18 cellular contexts compared by ENCODE assay signal in genomic region chr18:9712130-9712577, GRCh38. TPM values are rescaled to one million over a fixed set of nuclear protein-coding genes. Genes with fewer than 3 reads are reported as not detected.
DNase-seq lines count a peak whose midpoint lies in the region; ATAC-seq and TF ChIP-seq lines count a peak whose summit lies in the region.
"Had no signal": no experiment of that assay in that cellular context is flagged by ENCODE, and none has a peak within 500 bp of the region (broad histone marks: within the 10 kb centered on the region; RNA-seq: fewer than 3 reads in every experiment).

No MANE protein-coding gene starts in this region.

- WGBS in sigmoid colon, 2 donors = 36 to 69% methylated on average over 5 of the region's 5 CpGs

- peak overlapping the region in 8 of 11 experiments; percentile 10 to 96 (median 84); a peak in 13 of 22 replicates for H3K4me2 ChIP-seq in BLaER1 treated with 17β-estradiol and CSF1 and Interleukin-3, amounts not matched to agents 10 nM and 100 nM
- H3K4me2 ChIP-seq: A549 had no signal

- no peak overlapping the region for H3K4me3 ChIP-seq in BLaER1 treated with 17β-estradiol and CSF1 and Interleukin-3, amounts not matched to agents 10 nM and 100 nM
- H3K4me3 ChIP-seq in left lung (peak overlapping the region in 1 of 2 donors; percentile 61), sigmoid colon (no peak overlapping the region)
- H3K4me3 ChIP-seq: A549 had no signal

- H3K36me3 Mint-ChIP-seq in activated B cell treated with CpG ODN at 0.5 μM for 24 hours (ENCODE audit: low read depth) = peaks cover 4% of the 10 kb centered on the region
- H3K36me3 Mint-ChIP-seq: T-cell had no signal

- peak overlapping the region in 4 of 11 experiments; percentile 29 to 94 (median 56); a peak in 6 of 22 replicates for H3K27ac ChIP-seq in BLaER1 treated with 17β-estradiol and CSF1 and Interleukin-3, amounts not matched to agents 10 nM and 100 nM
- peak overlapping the region; percentile 7 to 90 for H3K27ac ChIP-seq in left lung
- peak overlapping the region; percentile 23 to 98 (median 94) for H3K27ac ChIP-seq in sigmoid colon
- H3K27ac ChIP-seq: parathyroid adenoma had no signal

- POLR2A ChIA-PET in activated B cell treated with CpG ODN at 0.5 μM for 24 hours (lab: Charles Lee) = interaction anchor here (0.6 to 2.6 kb wide), 7 partner anchors 10 to 575 kb away, joined by 3 to 14 read pairs (median 4); partner anchors contain the start of genes ANKRD12, TWSG1 and VAPA

- no peak for TF ChIP-seq CTCF in activated B cell treated with CpG ODN at 0.5 μM for 24 hours (IDR thresholded peaks at IDR 0.05)
- TF ChIP-seq CTCF in left lung (IDR thresholded peaks at IDR 0.05) = no peak
- TF ChIP-seq CTCF in sigmoid colon (IDR thresholded peaks at IDR 0.05) = no peak

- peaks cover 0 to 50% (median 40%) of the 10 kb centered on the region in 11 experiments; a peak in 19 of 22 replicates for H3K27me3 ChIP-seq in BLaER1 treated with 17β-estradiol and CSF1 and Interleukin-3, amounts not matched to agents 10 nM and 100 nM
- H3K27me3 ChIP-seq in left lung = no peaks in the 10 kb centered on the region
- no peaks in the 10 kb centered on the region for H3K27me3 ChIP-seq in sigmoid colon

- intact Hi-C loops in activated B cell treated with CpG ODN at 0.5 μM for 24 hours (cut with micrococcal nuclease) (no loop called here), left lung (cut with DNase I) (no loop called here), sigmoid colon (cut with DNase I) (no loop called here)

- no peak for TF ChIP-seq EP300 in sigmoid colon (IDR thresholded peaks at IDR 0.05)

- no peak for DNase-seq in activated B cell treated with CpG ODN at 0.5 μM for 24 hours
- no peak for DNase-seq in left lung
- DNase-seq in sigmoid colon = peak; percentile 52
- no peak for DNase-seq in NCI-H2081 treated with DMSO at 0.1 percent for 48 hours (lab: John Stamatoyannopoulos, UW)
- no peak for DNase-seq in activated effector memory CD4-positive, alpha-beta T cell treated with anti-CD3 and anti-CD28 coated beads, Interleukin-2, amount 50 U/mL, for 16 hours
- no peak for DNase-seq in KG1 (lab: John Stamatoyannopoulos, UW)
- DNase-seq: activated CD4-positive, alpha-beta T cell treated with anti-CD3 and anti-CD28 coated beads, Interleukin-2, amount 50 U/mL, for 48 hours; MM.1S; NCI-H1694; NCI-H446; small intestine; T-cell had no signal

- CTCF ChIA-PET in activated B cell treated with CpG ODN at 0.5 μM for 24 hours (lab: Charles Lee) = interaction anchor here (1.8 kb wide), 1 partner anchor 58 kb away, joined by 5 read pairs; no protein-coding TSS in a partner anchor

- H3K4me3 Mint-ChIP-seq in activated B cell treated with CpG ODN at 0.5 μM for 24 hours = peak overlapping the region; percentile 96
- H3K4me3 Mint-ChIP-seq: T-cell had no signal

- H3K27ac Mint-ChIP-seq in activated B cell treated with CpG ODN at 0.5 μM for 24 hours = peak overlapping the region; percentile 95
- H3K27ac Mint-ChIP-seq: activated T-cell treated with anti-CD3 and anti-CD28 coated beads, Interleukin-2, amount 50 U/mL, for 72 hours had no signal

- H3K9me3 Mint-ChIP-seq in activated B cell treated with CpG ODN at 0.5 μM for 24 hours = no peaks in the 10 kb centered on the region
- H3K9me3 Mint-ChIP-seq: activated T-cell treated with anti-CD3 and anti-CD28 coated beads, Interleukin-2, amount 50 U/mL, for 72 hours; T-cell had no signal

- ATAC-seq in activated B cell treated with CpG ODN at 0.5 μM for 24 hours (ENCODE audit: low read depth) (no peak), left lung (peak; percentile 34), HG02571 (IDR thresholded peaks at IDR 0.05; ENCODE audit: unreplicated experiment) (no peak)
- ATAC-seq: A549, HCT116, T-cell had no signal

- peaks cover 0 to 71% (median 5%) of the 10 kb centered on the region in 11 experiments; a peak in 7 of 22 replicates for H4K20me1 ChIP-seq in BLaER1 treated with 17β-estradiol and CSF1 and Interleukin-3, amounts not matched to agents 10 nM and 100 nM

- peaks cover 27 to 86% (median 53%) of the 10 kb centered on the region in 10 experiments for H3K4me1 ChIP-seq in BLaER1 treated with 17β-estradiol and CSF1 and Interleukin-3, amounts not matched to agents 10 nM and 100 nM
- peaks cover 18 to 89% of the 10 kb centered on the region in 2 donors for H3K4me1 ChIP-seq in left lung
- H3K4me1 ChIP-seq in sigmoid colon = peaks cover 0 to 71% (median 31%) of the 10 kb centered on the region in 4 donors
- H3K4me1 ChIP-seq: parathyroid adenoma had no signal

- H3K9me3 ChIP-seq in BLaER1 treated with 17β-estradiol and CSF1 and Interleukin-3, amounts not matched to agents 10 nM and 100 nM (replicated peaks in 1 of 11) = no peaks in the 10 kb centered on the region
- H3K9me3 ChIP-seq in left lung (no peaks in the 10 kb centered on the region), sigmoid colon (no peaks in the 10 kb centered on the region)
- H3K9me3 ChIP-seq: A549 had no signal

- peak overlapping the region in 3 of 11 experiments; percentile 5 to 98 (median 20); a peak in 4 of 22 replicates for H3K9ac ChIP-seq in BLaER1 treated with 17β-estradiol and CSF1 and Interleukin-3, amounts not matched to agents 10 nM and 100 nM
- H3K9ac ChIP-seq: parathyroid adenoma had no signal

- H3K4me1 Mint-ChIP-seq in activated B cell treated with CpG ODN at 0.5 μM for 24 hours = peaks cover 78% of the 10 kb centered on the region

- peaks cover 0 to 8% (median 0%) of the 10 kb centered on the region in 11 experiments; a peak in 1 of 22 replicates for H3K36me3 ChIP-seq in BLaER1 treated with 17β-estradiol and CSF1 and Interleukin-3, amounts not matched to agents 10 nM and 100 nM
- H3K36me3 ChIP-seq in left lung (peaks cover 0 to 4% of the 10 kb centered on the region in 2 donors), sigmoid colon (no peaks in the 10 kb centered on the region)

- H3K27me3 Mint-ChIP-seq in activated B cell treated with CpG ODN at 0.5 μM for 24 hours = peaks cover 2% of the 10 kb centered on the region

- TF ChIP-seq POLR2A in sigmoid colon (IDR thresholded peaks at IDR 0.05) = no peak

RNA-seq across cellular contexts. Expression of gene RAB31, which starts 4.1 kb away (rescaled TPM):
- total RNA-seq in activated B cell treated with CpG ODN at 0.5 μM for 24 hours (33.0 and 36.0 TPM in 2 replicates), left lung (100 to 1,000 TPM; 115 to 135 TPM), sigmoid colon (10 to 100 TPM; 52.0 to 74.6 (median 65.9) TPM)
- polyA plus RNA-seq in sigmoid colon = 10 to 100 TPM; 16.2 to 22.2 (median 21.8) TPM
